In the genomic region with DNA sequence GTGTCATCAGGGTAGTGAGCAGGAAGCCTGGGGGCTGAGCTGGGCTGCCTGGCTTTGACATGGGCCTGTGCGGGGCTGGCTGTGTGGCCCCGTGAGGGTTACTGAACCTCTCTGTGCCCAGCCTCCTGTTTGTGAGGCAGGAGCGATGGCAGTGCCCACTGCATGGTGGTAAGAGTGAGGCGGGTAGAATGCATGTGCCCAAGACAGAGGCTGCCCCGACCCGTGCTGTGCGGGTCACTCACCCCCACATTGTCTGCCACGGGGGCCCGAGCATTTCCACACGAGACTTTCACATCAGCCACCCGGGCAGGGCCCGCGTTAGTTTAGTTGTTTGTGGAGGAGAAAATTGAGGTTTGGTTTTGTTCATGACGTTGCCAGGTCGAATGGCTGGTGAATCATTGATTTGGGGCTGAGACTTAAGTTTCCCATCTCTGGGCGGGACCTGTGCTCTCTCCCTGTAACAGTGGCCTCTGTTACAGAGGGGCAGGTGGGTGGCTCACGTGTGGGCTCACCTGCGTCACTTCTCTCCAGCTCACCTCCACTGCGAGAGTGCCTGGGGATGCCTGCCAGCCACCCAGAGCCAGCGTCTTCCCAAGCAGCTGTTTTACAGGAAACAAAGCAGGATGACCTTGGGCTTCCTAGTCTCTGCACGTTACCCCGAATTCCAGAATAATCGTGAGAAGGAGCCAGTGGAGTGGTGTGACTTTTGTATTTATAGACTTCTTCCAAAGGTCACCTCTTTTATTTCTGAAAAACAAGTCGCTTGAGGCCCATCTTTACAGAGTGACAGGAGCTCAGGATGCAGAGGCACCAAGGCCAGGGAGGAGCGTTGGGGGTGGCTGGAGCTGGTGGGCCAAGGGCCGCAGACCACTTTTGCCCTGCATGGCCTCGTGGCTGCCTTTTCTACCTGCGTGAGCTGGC, we compare ENCODE assay signal across 1 cellular context.
TF ChIP-seq lines count a peak whose summit lies in the region.

No MANE protein-coding gene starts in this region.

TF ChIP-seq in IMR-90, 13 proteins besides CTCF, POLR2A, EP300 and RAD21 (continued from another document):
- TF ChIP-seq, protein P1, sequence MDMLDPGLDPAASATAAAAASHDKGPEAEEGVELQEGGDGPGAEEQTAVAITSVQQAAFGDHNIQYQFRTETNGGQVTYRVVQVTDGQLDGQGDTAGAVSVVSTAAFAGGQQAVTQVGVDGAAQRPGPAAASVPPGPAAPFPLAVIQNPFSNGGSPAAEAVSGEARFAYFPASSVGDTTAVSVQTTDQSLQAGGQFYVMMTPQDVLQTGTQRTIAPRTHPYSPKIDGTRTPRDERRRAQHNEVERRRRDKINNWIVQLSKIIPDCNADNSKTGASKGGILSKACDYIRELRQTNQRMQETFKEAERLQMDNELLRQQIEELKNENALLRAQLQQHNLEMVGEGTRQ (IDR thresholded peaks at IDR 0.05; ENCODE audit: low read depth, low read length): no peak
- TF ChIP-seq NFE2L2 (IDR thresholded peaks at IDR 0.05; ENCODE audit: low read depth, low read length): no peak
- TF ChIP-seq MAZ (IDR thresholded peaks at IDR 0.05; ENCODE audit: borderline replicate concordance, low read depth, low read length): no peak
- TF ChIP-seq MAFK (IDR thresholded peaks at IDR 0.05; ENCODE audit: low read depth, low read length): no peak
